11 cellular contexts compared by ENCODE assay signal in the genomic region with DNA sequence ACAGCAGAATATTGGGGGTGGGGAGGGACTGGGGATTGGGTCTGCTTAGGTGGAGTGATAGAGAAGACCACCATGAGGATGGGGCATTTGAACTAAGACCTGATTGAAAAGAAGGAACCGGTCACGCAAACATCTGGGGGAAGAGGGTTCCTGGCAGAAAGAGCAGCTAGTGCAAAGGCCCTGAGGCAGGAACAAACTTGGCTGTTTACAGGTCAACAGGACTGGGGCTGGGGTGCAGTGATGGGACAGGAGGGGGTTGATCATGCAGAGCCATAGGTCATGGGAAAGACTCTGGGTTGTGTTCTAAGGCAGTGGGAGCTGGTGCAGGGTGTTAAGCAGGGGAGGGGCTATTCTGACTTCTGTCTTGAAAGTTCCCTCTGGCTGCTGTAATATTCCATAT. TPM values are rescaled to one million over a fixed set of nuclear protein-coding genes. Genes with fewer than 3 reads are reported as not detected.
DNase-seq lines count a peak whose midpoint lies in the region; ATAC-seq, FAIRE-seq and TF ChIP-seq lines count a peak whose summit lies in the region.
"Had no signal": no experiment of that assay in that cellular context is flagged by ENCODE, and none has a peak within 500 bp of the region (broad histone marks: within the 10 kb centered on the region; RNA-seq: fewer than 3 reads in every experiment).

No MANE protein-coding gene starts in this region.

- H3K4me1 ChIP-seq in CD8-positive, alpha-beta T cell (ENCODE audit: insufficient read depth, low read length), result peaks cover 15% of the 10 kb centered on the region
- H3K4me1 ChIP-seq in naive thymus-derived CD4-positive, alpha-beta T cell (ENCODE audit: control insufficient read depth in 2 of 2, insufficient read depth in 2 of 2, low read length in 2 of 2), result peaks cover 9 to 12% of the 10 kb centered on the region in 2 donors

- POLR2A ChIA-PET in CD8-positive, alpha-beta T cell (lab: Charles Lee), result no interaction called here
- POLR2A ChIA-PET in naive thymus-derived CD4-positive, alpha-beta T cell (lab: Charles Lee), result interaction anchor here (1.5 kb wide), 1 partner anchor 95 kb away, joined by 3 read pairs; a partner anchor contains a TSS

- no peak overlapping the region for H3K27ac ChIP-seq in CD8-positive, alpha-beta T cell (ENCODE audit: low read depth, low read length)
- no peak overlapping the region for H3K27ac ChIP-seq in naive thymus-derived CD4-positive, alpha-beta T cell (ENCODE audit: low read depth, low read length)
- H3K27ac ChIP-seq: heart left ventricle had no signal

- H3K36me3 ChIP-seq in CD8-positive, alpha-beta T cell (ENCODE audit: insufficient read depth, low read length), result no peaks in the 10 kb centered on the region
- H3K36me3 ChIP-seq in naive thymus-derived CD4-positive, alpha-beta T cell (ENCODE audit: control insufficient read depth in 2 of 3, insufficient read depth in 3 of 3, low read length in 3 of 3), result peaks cover 0 to 10% (median 0%) of the 10 kb centered on the region in 3 experiments

- H3K36me3 Mint-ChIP-seq in CD8-positive, alpha-beta T cell, result peaks cover 38% of the 10 kb centered on the region
- H3K36me3 Mint-ChIP-seq in HFFc6 (ENCODE audit: low read depth), result peaks cover 23% of the 10 kb centered on the region
- H3K36me3 Mint-ChIP-seq in activated T-helper 17 cell treated with anti-CD3 and anti-CD28 coated beads, Interleukin-2, amount 50 U/mL, for 72 hours (ENCODE audit: low read depth), result peaks cover 46% of the 10 kb centered on the region
- peaks cover 10 to 21% (median 16%) of the 10 kb centered on the region in 5 donors for H3K36me3 Mint-ChIP-seq in naive thymus-derived CD4-positive, alpha-beta T cell

- no peaks in the 10 kb centered on the region for H3K27me3 ChIP-seq in CD8-positive, alpha-beta T cell (ENCODE audit: insufficient read depth, low read length)
- no peaks in the 10 kb centered on the region for H3K27me3 ChIP-seq in naive thymus-derived CD4-positive, alpha-beta T cell (ENCODE audit: control insufficient read depth in 2 of 2, insufficient read depth in 2 of 2, low read length in 2 of 2)
- H3K27me3 ChIP-seq: heart left ventricle had no signal

- no peaks in the 10 kb centered on the region for H3K27me3 Mint-ChIP-seq in CD8-positive, alpha-beta T cell (ENCODE audit: low read depth)
- H3K27me3 Mint-ChIP-seq in HFFc6 (ENCODE audit: insufficient read depth), result peaks cover 2% of the 10 kb centered on the region; the same call in 1 of the 2 replicates
- no peaks in the 10 kb centered on the region for H3K27me3 Mint-ChIP-seq in activated T-helper 17 cell treated with anti-CD3 and anti-CD28 coated beads, Interleukin-2, amount 50 U/mL, for 72 hours
- H3K27me3 Mint-ChIP-seq in naive thymus-derived CD4-positive, alpha-beta T cell, result no peaks in the 10 kb centered on the region

- no peak for DNase-seq in CD8-positive, alpha-beta T cell
- DNase-seq in HFFc6 (no peak), H54 (ENCODE audit: insufficient read length, low spot score) (no peak), NCI-H1105 (lab: John Stamatoyannopoulos, UW) (no peak)
- no peak for DNase-seq in naive thymus-derived CD4-positive, alpha-beta T cell
- no peak for DNase-seq in effector CD8-positive, alpha-beta T cell (lab: John Stamatoyannopoulos, UW)
- DNase-seq: activated CD4-positive, alpha-beta T cell treated with anti-CD3 and anti-CD28 coated beads for 1 hour; left colon; NCI-H2171 had no signal

- H3K9me3 ChIP-seq in CD8-positive, alpha-beta T cell (ENCODE audit: low read length), result no peaks in the 10 kb centered on the region
- H3K9me3 ChIP-seq in naive thymus-derived CD4-positive, alpha-beta T cell (ENCODE audit: control insufficient read depth in 2 of 3, low read length in 3 of 3), result no peaks in the 10 kb centered on the region
- H3K9me3 ChIP-seq: heart left ventricle had no signal

- no peaks in the 10 kb centered on the region for H3K9me3 Mint-ChIP-seq in CD8-positive, alpha-beta T cell
- H3K9me3 Mint-ChIP-seq in HFFc6, result no peaks in the 10 kb centered on the region
- no peaks in the 10 kb centered on the region for H3K9me3 Mint-ChIP-seq in activated T-helper 17 cell treated with anti-CD3 and anti-CD28 coated beads, Interleukin-2, amount 50 U/mL, for 72 hours
- H3K9me3 Mint-ChIP-seq in naive thymus-derived CD4-positive, alpha-beta T cell, result no peaks in the 10 kb centered on the region

- H3K4me3 ChIP-seq in CD8-positive, alpha-beta T cell (ENCODE audit: low read depth, low read length), result no peak overlapping the region
- H3K4me3 ChIP-seq in naive thymus-derived CD4-positive, alpha-beta T cell (ENCODE audit: low read length), result no peak overlapping the region

- H3K4me1 Mint-ChIP-seq in CD8-positive, alpha-beta T cell (ENCODE audit: low read depth), result peaks cover 36% of the 10 kb centered on the region
- peaks cover 35% of the 10 kb centered on the region for H3K4me1 Mint-ChIP-seq in HFFc6 (ENCODE audit: low read depth)
- H3K4me1 Mint-ChIP-seq in activated T-helper 17 cell treated with anti-CD3 and anti-CD28 coated beads, Interleukin-2, amount 50 U/mL, for 72 hours, result peaks cover 19% of the 10 kb centered on the region
- H3K4me1 Mint-ChIP-seq in naive thymus-derived CD4-positive, alpha-beta T cell, result peaks cover 19 to 45% (median 35%) of the 10 kb centered on the region in 7 donors

- peak overlapping the region; percentile 57 for H3K4me3 Mint-ChIP-seq in CD8-positive, alpha-beta T cell
- peak overlapping the region; percentile 35 for H3K4me3 Mint-ChIP-seq in HFFc6
- peak overlapping the region; percentile 94 for H3K4me3 Mint-ChIP-seq in activated T-helper 17 cell treated with anti-CD3 and anti-CD28 coated beads, Interleukin-2, amount 50 U/mL, for 72 hours
- H3K4me3 Mint-ChIP-seq in naive thymus-derived CD4-positive, alpha-beta T cell, result peak overlapping the region; percentile 7 to 100 (median 74)

- intact Hi-C loops in CD8-positive, alpha-beta T cell (cut with DNase I, micrococcal nuclease), result loop anchor here (5.0 kb wide), 5 partner anchors 93 to 807 kb away; a partner anchor contains a TSS
- intact Hi-C loops in naive thymus-derived CD4-positive, alpha-beta T cell (cut with micrococcal nuclease), result loop anchor here (5.0 kb wide), 3 partner anchors 117 to 297 kb away; a partner anchor contains a TSS

- peak overlapping the region; percentile 98 for H3K27ac Mint-ChIP-seq in CD8-positive, alpha-beta T cell
- H3K27ac Mint-ChIP-seq in HFFc6, result 0 out of 2 replicates have a peak overlapping the region, but pooled peaks have one; percentile 11
- H3K27ac Mint-ChIP-seq in activated T-helper 17 cell treated with anti-CD3 and anti-CD28 coated beads, Interleukin-2, amount 50 U/mL, for 72 hours, result peak overlapping the region; percentile 96
- H3K27ac Mint-ChIP-seq in naive thymus-derived CD4-positive, alpha-beta T cell, result peak overlapping the region; percentile 11 to 99 (median 96)

- CTCF ChIA-PET in CD8-positive, alpha-beta T cell (lab: Charles Lee), result no interaction called here
- CTCF ChIA-PET in naive thymus-derived CD4-positive, alpha-beta T cell (lab: Charles Lee), result no interaction called here

- TF ChIP-seq CTCF in CD8-positive, alpha-beta T cell (IDR thresholded peaks at IDR 0.05), result no peak
- TF ChIP-seq CTCF in HFFc6 (IDR thresholded peaks at IDR 0.05), result no peak

- no peak for ATAC-seq in CD8-positive, alpha-beta T cell
- ATAC-seq in activated T-helper 17 cell treated with anti-CD3 and anti-CD28 coated beads, Interleukin-2, amount 50 U/mL, for 72 hours (replicated peaks), result no peak
- no peak for ATAC-seq in naive thymus-derived CD4-positive, alpha-beta T cell
- ATAC-seq: heart left ventricle, left colon had no signal

- no peak for FAIRE-seq in H54 (lab: Jason Lieb, UNC)

- no peak for TF ChIP-seq POLR2A in H54 (IDR thresholded peaks at IDR 0.05; ENCODE audit: low read depth, low read length)

RNA-seq across cellular contexts. Expression of a gene that starts 1.9 kb away (rescaled TPM):
- total RNA-seq in CD8-positive, alpha-beta T cell, result 10 to 100 TPM; 45.4 to 46.3 TPM
- 10 to 100 TPM; 30.6 to 38.1 (median 33.7) TPM for total RNA-seq in HFFc6 (2021; fragmentation: NEBNext Ultra II Directional; extraction: Animal tissue kit (Norgen Biotek cat#: 25700))
- total RNA-seq in activated T-helper 17 cell treated with anti-CD3 and anti-CD28 coated beads, Interleukin-2, amount 50 U/mL, for 72 hours, result 10 to 100 TPM; 33.8 to 64.7 TPM
- 10 to 100 TPM; 39.6 to 54.7 (median 48.8) TPM for total RNA-seq in naive thymus-derived CD4-positive, alpha-beta T cell
- 10 to 100 TPM; 37.7 to 46.0 TPM for polyA plus RNA-seq in naive thymus-derived CD4-positive, alpha-beta T cell

RNA-seq across cellular contexts. Expression of a gene that starts 18.9 kb away (rescaled TPM):
- 1 to 10 TPM in 1 of 2 experiments, under 1 TPM in 1; 0.78 to 1.8 TPM for total RNA-seq in CD8-positive, alpha-beta T cell
- under 1 TPM in 4 of 6 experiments, not detected in 2; 0.12 to 0.20 (median 0.16) TPM for total RNA-seq in HFFc6 (2021; fragmentation: NEBNext Ultra II Directional; extraction: Animal tissue kit (Norgen Biotek cat#: 25700))
- 1 to 10 TPM; 1.0 to 6.0 TPM for total RNA-seq in activated T-helper 17 cell treated with anti-CD3 and anti-CD28 coated beads, Interleukin-2, amount 50 U/mL, for 72 hours
- 1 to 10 TPM in 3 of 5 experiments, under 1 TPM in 2; 0.53 to 2.0 (median 1.2) TPM for total RNA-seq in naive thymus-derived CD4-positive, alpha-beta T cell
- polyA plus RNA-seq in naive thymus-derived CD4-positive, alpha-beta T cell, result under 1 TPM; 0.41 to 0.43 TPM

RNA-seq across cellular contexts. Expression of a gene that starts 50.4 kb away (rescaled TPM):
- total RNA-seq in CD8-positive, alpha-beta T cell, result 1 to 10 TPM; 2.7 to 5.0 TPM
- 10 to 100 TPM in 2 of 6 experiments, 1 to 10 TPM in 4; 8.6 to 11.9 (median 9.5) TPM for total RNA-seq in HFFc6 (2021; fragmentation: NEBNext Ultra II Directional; extraction: Animal tissue kit (Norgen Biotek cat#: 25700))
- total RNA-seq in activated T-helper 17 cell treated with anti-CD3 and anti-CD28 coated beads, Interleukin-2, amount 50 U/mL, for 72 hours, result 1 to 10 TPM; 6.4 to 7.2 TPM
- 10 to 100 TPM in 2 of 5 experiments, 1 to 10 TPM in 3; 6.0 to 11.4 (median 10.0) TPM for total RNA-seq in naive thymus-derived CD4-positive, alpha-beta T cell
- polyA plus RNA-seq in naive thymus-derived CD4-positive, alpha-beta T cell, result 1 to 10 TPM; 5.9 to 7.0 TPM

RNA-seq across cellular contexts. Expression of a gene that starts 50.6 kb away (rescaled TPM):
- total RNA-seq in CD8-positive, alpha-beta T cell, result 10 to 100 TPM; 16.8 to 24.5 TPM
- 10 to 100 TPM; 21.5 to 28.4 (median 23.1) TPM for total RNA-seq in HFFc6 (2021; fragmentation: NEBNext Ultra II Directional; extraction: Animal tissue kit (Norgen Biotek cat#: 25700))
- total RNA-seq in activated T-helper 17 cell treated with anti-CD3 and anti-CD28 coated beads, Interleukin-2, amount 50 U/mL, for 72 hours, result 10 to 100 TPM; 30.8 to 33.5 TPM
- 10 to 100 TPM; 26.3 to 36.7 (median 32.5) TPM for total RNA-seq in naive thymus-derived CD4-positive, alpha-beta T cell
- polyA plus RNA-seq in naive thymus-derived CD4-positive, alpha-beta T cell, result 10 to 100 TPM; 16.3 TPM

Comparison
In these comparisons a context has a peak if more than half of its experiments do, and no peak if none do; other contexts are left out.
1. H3K27ac Mint-ChIP-seq: peak in every context shown above with its lines; median percentile 98 in CD8-positive, alpha-beta T cell; 96 in activated T-helper 17 cell treated with anti-CD3 and anti-CD28 coated beads, Interleukin-2, amount 50 U/mL, for 72 hours; 96 in naive thymus-derived CD4-positive, alpha-beta T cell; 11 in HFFc6.
2. H3K4me3 Mint-ChIP-seq: peak in every context shown above with its lines; median percentile 94 in activated T-helper 17 cell treated with anti-CD3 and anti-CD28 coated beads, Interleukin-2, amount 50 U/mL, for 72 hours; 74 in naive thymus-derived CD4-positive, alpha-beta T cell; 57 in CD8-positive, alpha-beta T cell; 35 in HFFc6.